ENCODE assay signal across 8 cellular contexts in genomic region chr10:22003964-22004281, GRCh38. TPM values are rescaled to one million over a fixed set of nuclear protein-coding genes. Genes with fewer than 3 reads are reported as not detected.
DNase-seq lines count a peak whose midpoint lies in the region; ATAC-seq and TF ChIP-seq lines count a peak whose summit lies in the region.

No MANE protein-coding gene starts in this region.

- H3K27ac Mint-ChIP-seq in activated CD4-positive, alpha-beta T cell treated with anti-CD3 and anti-CD28 coated beads for 36 hours, result peak overlapping the region; percentile 86
- H3K27ac Mint-ChIP-seq in T-cell, result peak overlapping the region; percentile 77 to 85

- intact Hi-C loops in activated CD4-positive, alpha-beta T cell treated with anti-CD3 and anti-CD28 coated beads for 36 hours (cut with DNase I, micrococcal nuclease), result loop anchor here (1.0 to 10.0 kb wide), 21 partner anchors 225 to 1435 kb away; partner anchors contain the start of genes COMMD3 (in 2 of the 2), PIP4K2A (in 2 of the 2), MLLT10 (in 1 of the 2) and MSRB2 (in 1 of the 2)
- intact Hi-C loops in testis (cut with DNase I; ENCODE audit: low total_unique reads), result loop anchor here (10.0 kb wide), 1 partner anchor 981 kb away; no protein-coding TSS in a partner anchor

- H3K4me3 Mint-ChIP-seq in activated CD4-positive, alpha-beta T cell treated with anti-CD3 and anti-CD28 coated beads for 36 hours, result peak overlapping the region; percentile 94
- peak overlapping the region; percentile 88 to 95 (median 94) for H3K4me3 Mint-ChIP-seq in T-cell

- no peaks in the 10 kb centered on the region for H3K27me3 Mint-ChIP-seq in activated CD4-positive, alpha-beta T cell treated with anti-CD3 and anti-CD28 coated beads for 36 hours
- H3K27me3 Mint-ChIP-seq in T-cell, result peaks cover 0 to 1% of the 10 kb centered on the region in 2 donors

- H3K27me3 ChIP-seq in iPS-15b (ENCODE audit: control insufficient read depth, insufficient read depth, low read length) (peaks cover 16% of the 10 kb centered on the region), testis (no peaks in the 10 kb centered on the region)

- H3K9me3 ChIP-seq in iPS-15b (ENCODE audit: control insufficient read depth, insufficient read depth, low read length) (no peaks in the 10 kb centered on the region), testis (no peaks in the 10 kb centered on the region)

- no peak overlapping the region for H3K9ac ChIP-seq in iPS-15b (ENCODE audit: low read depth, low read length)

- POLR2A ChIA-PET in activated CD4-positive, alpha-beta T cell treated with anti-CD3 and anti-CD28 coated beads for 36 hours (lab: Charles Lee), result interaction anchor here (1.1 to 1.3 kb wide), 2 partner anchors 10 to 336 kb away, joined by 3 to 5 read pairs; no protein-coding TSS in a partner anchor
- POLR2A ChIA-PET in T-cell (lab: Charles Lee), result interaction anchor here (0.6 to 0.7 kb wide), 4 partner anchors 13 to 986 kb away, joined by 3 to 10 read pairs (median 3); no protein-coding TSS in a partner anchor

- no peak for ATAC-seq in activated CD4-positive, alpha-beta T cell treated with anti-CD3 and anti-CD28 coated beads for 36 hours
- no peak for ATAC-seq in T-cell (replicated peaks in 1 of 4)
- no peak for ATAC-seq in HG02852 (IDR thresholded peaks at IDR 0.05; ENCODE audit: unreplicated experiment)

- CTCF ChIA-PET in activated CD4-positive, alpha-beta T cell treated with anti-CD3 and anti-CD28 coated beads for 36 hours (lab: Charles Lee), result interaction anchor here (0.9 to 1.6 kb wide), 6 partner anchors 9 to 493 kb away, joined by 3 to 9 read pairs (median 4); no protein-coding TSS in a partner anchor
- CTCF ChIA-PET in T-cell (lab: Charles Lee), result interaction anchor here (0.6 to 2.8 kb wide), 9 partner anchors 8 to 986 kb away, joined by 3 to 44 read pairs (median 5); no protein-coding TSS in a partner anchor

- TF ChIP-seq POLR2A in testis (IDR thresholded peaks at IDR 0.05), result no peak

- H3K4me3 ChIP-seq in iPS-15b (ENCODE audit: low read depth, low read length), result peak overlapping the region; percentile 31
- peak overlapping the region; percentile 77 to 89 for H3K4me3 ChIP-seq in testis

- peaks cover 3% of the 10 kb centered on the region for H3K36me3 Mint-ChIP-seq in activated CD4-positive, alpha-beta T cell treated with anti-CD3 and anti-CD28 coated beads for 36 hours (ENCODE audit: low read depth)
- H3K36me3 Mint-ChIP-seq in T-cell, result no peaks in the 10 kb centered on the region

- H3K27ac ChIP-seq in testis, result peak overlapping the region; percentile 90 to 94

- WGBS in testis, 2 donors, result 0% methylated on average over 2 of the region's 2 CpGs

- peaks cover 27% of the 10 kb centered on the region for H3K4me1 Mint-ChIP-seq in activated CD4-positive, alpha-beta T cell treated with anti-CD3 and anti-CD28 coated beads for 36 hours
- H3K4me1 Mint-ChIP-seq in T-cell, result peaks cover 41 to 50% (median 45%) of the 10 kb centered on the region in 3 donors

- peaks cover 4% of the 10 kb centered on the region for H3K9me3 Mint-ChIP-seq in activated CD4-positive, alpha-beta T cell treated with anti-CD3 and anti-CD28 coated beads for 36 hours (ENCODE audit: low read depth)
- no peaks in the 10 kb centered on the region for H3K9me3 Mint-ChIP-seq in T-cell

- no peak for DNase-seq in activated CD4-positive, alpha-beta T cell treated with anti-CD3 and anti-CD28 coated beads for 36 hours
- DNase-seq in activated CD4-positive, alpha-beta T cell treated with anti-CD3 and anti-CD28 coated beads for 1 hour, result no peak
- no peak for DNase-seq in T-cell
- DNase-seq in testis, result no peak
- no peak for DNase-seq in NCI-H2081 (lab: John Stamatoyannopoulos, UW)
- no peak for DNase-seq in midbrain (lab: John Stamatoyannopoulos, UW)

- no peaks in the 10 kb centered on the region for H3K36me3 ChIP-seq in iPS-15b (ENCODE audit: control insufficient read depth, insufficient read depth, low read length)
- no peaks in the 10 kb centered on the region for H3K36me3 ChIP-seq in testis (ENCODE audit: low read depth, missing control alignments)

- peaks cover 10% of the 10 kb centered on the region for H3K4me1 ChIP-seq in iPS-15b (ENCODE audit: control insufficient read depth, insufficient read depth, low read length)
- H3K4me1 ChIP-seq in testis, result peaks cover 10% of the 10 kb centered on the region

- TF ChIP-seq CTCF in testis (IDR thresholded peaks at IDR 0.05), result no peak

RNA-seq across cellular contexts. Expression of gene DNAJC1, which starts 0.4 kb away (rescaled TPM):
- total RNA-seq in activated CD4-positive, alpha-beta T cell treated with anti-CD3 and anti-CD28 coated beads for 36 hours, result 10 to 100 TPM; 20.6 to 28.1 TPM
- total RNA-seq in T-cell, result 10 to 100 TPM; 12.8 to 23.1 (median 16.7) TPM
- 10 to 100 TPM; 59.0 to 59.6 TPM for total RNA-seq in testis
- 16.7 TPM for polyA plus RNA-seq in testis (ENCODE audit: insufficient read depth, low read depth, low replicate concordance)
